In the genomic region with DNA sequence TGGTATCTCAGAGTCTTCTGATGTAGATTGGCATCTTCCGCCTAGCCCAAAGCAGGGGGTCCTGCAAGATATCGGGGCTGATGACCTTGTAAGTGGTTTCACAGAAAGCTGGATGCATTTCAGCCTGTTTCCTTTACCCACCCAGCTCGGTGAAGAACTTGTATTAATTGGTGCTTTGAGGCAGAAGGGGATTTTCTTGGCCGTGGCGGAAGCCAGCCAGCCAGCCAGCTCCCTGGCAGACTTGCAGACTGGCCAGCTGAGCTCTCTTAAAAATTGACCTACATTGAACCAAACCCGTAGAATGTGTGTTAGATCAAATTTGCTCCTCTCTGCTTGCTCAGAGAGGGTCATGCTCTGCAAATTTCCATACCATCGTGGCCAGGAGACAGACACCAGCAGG, we compare ENCODE assay signal across 14 cellular contexts.
"Had no signal": no experiment of that assay in that cellular context is flagged by ENCODE, and none has a peak within 500 bp of the region (broad histone marks: within the 10 kb centered on the region; RNA-seq: fewer than 3 reads in every experiment).

No MANE protein-coding gene starts in this region.

- H3K4me1 ChIP-seq: breast epithelium had no signal

- H3K9me3 Mint-ChIP-seq: activated B cell treated with CpG ODN at 0.5 μM for 24 hours; activated naive CD4-positive, alpha-beta T cell treated with anti-CD3 and anti-CD28 coated beads, Interleukin-2, amount 50 U/mL, for 24 hours; activated T-helper 2 cell treated with anti-CD3 and anti-CD28 coated beads, Interferon-gamma antibody, Interleukin-2, Interleukin-4, amounts not matched to agents 10 μg/mL and 5 μg/mL and 100 μg/mL, durations not matched to agents 14 hours and 24 hours and 36 hours; nephron; stimulated activated naive CD8-positive, alpha-beta T cell treated with anti-CD3 and anti-CD28 coated beads, Interleukin-15, Interleukin-2, amounts not matched to agents 100 ng/mL and 50 ng/mL, for 24 hours had no signal

- H3K27ac Mint-ChIP-seq: activated B cell treated with CpG ODN at 0.5 μM for 24 hours; activated naive CD4-positive, alpha-beta T cell treated with anti-CD3 and anti-CD28 coated beads, Interleukin-2, amount 50 U/mL, for 24 hours; activated T-helper 2 cell treated with anti-CD3 and anti-CD28 coated beads, Interferon-gamma antibody, Interleukin-2, Interleukin-4, amounts not matched to agents 10 μg/mL and 5 μg/mL and 100 μg/mL, durations not matched to agents 14 hours and 24 hours and 36 hours; nephron; stimulated activated naive CD8-positive, alpha-beta T cell treated with anti-CD3 and anti-CD28 coated beads, Interleukin-15, Interleukin-2, amounts not matched to agents 100 ng/mL and 50 ng/mL, for 24 hours had no signal

- H3K27me3 ChIP-seq: breast epithelium had no signal

- H3K4me1 Mint-ChIP-seq: activated B cell treated with CpG ODN at 0.5 μM for 24 hours; activated naive CD4-positive, alpha-beta T cell treated with anti-CD3 and anti-CD28 coated beads, Interleukin-2, amount 50 U/mL, for 24 hours had no signal

- H3K27ac ChIP-seq: thoracic aorta had no signal

- DNase-seq: activated B cell treated with CpG ODN at 0.5 μM for 24 hours; activated CD4-positive, alpha-beta T cell treated with anti-CD3 and anti-CD28 coated beads, Interleukin-2, amount 50 U/mL, for 1 hour; amniotic stem cell; left colon; right cardiac atrium; stimulated activated CD4-positive, alpha-beta T cell treated with anti-CD3 and anti-CD28 coated beads, Interleukin-4, amount 100 ng/mL, for 1 hour; stimulated activated CD8-positive, alpha-beta memory T cell treated with anti-CD3 and anti-CD28 coated beads, Interleukin-4, amount 100 ng/mL, for 48 hours; T-helper 2 cell had no signal

- H3K4me3 Mint-ChIP-seq: activated B cell treated with CpG ODN at 0.5 μM for 24 hours; activated naive CD4-positive, alpha-beta T cell treated with anti-CD3 and anti-CD28 coated beads, Interleukin-2, amount 50 U/mL, for 24 hours; nephron; stimulated activated naive CD8-positive, alpha-beta T cell treated with anti-CD3 and anti-CD28 coated beads, Interleukin-15, Interleukin-2, amounts not matched to agents 100 ng/mL and 50 ng/mL, for 24 hours had no signal

- H3K36me3 ChIP-seq: breast epithelium, thoracic aorta had no signal

- H3K27me3 Mint-ChIP-seq: activated naive CD4-positive, alpha-beta T cell treated with anti-CD3 and anti-CD28 coated beads, Interleukin-2, amount 50 U/mL, for 24 hours; stimulated activated naive CD8-positive, alpha-beta T cell treated with anti-CD3 and anti-CD28 coated beads, Interleukin-15, Interleukin-2, amounts not matched to agents 100 ng/mL and 50 ng/mL, for 24 hours had no signal

- H3K4me3 ChIP-seq: breast epithelium, thoracic aorta had no signal

- ATAC-seq: left colon, right cardiac atrium had no signal

- H3K36me3 Mint-ChIP-seq: activated naive CD4-positive, alpha-beta T cell treated with anti-CD3 and anti-CD28 coated beads, Interleukin-2, amount 50 U/mL, for 24 hours had no signal

- H3K9me3 ChIP-seq: breast epithelium, thoracic aorta had no signal
